Comparison of ENCODE assay signal across 30 cellular contexts in genomic region chr2:212064318-212064717, GRCh38.
"Had no signal": no experiment of that assay in that cellular context is flagged by ENCODE, and none has a peak within 500 bp of the region (broad histone marks: within the 10 kb centered on the region; RNA-seq: fewer than 3 reads in every experiment).

No MANE protein-coding gene starts in this region.

- ATAC-seq: activated CD4-positive, alpha-beta T cell treated with anti-CD3 and anti-CD28 coated beads for 36 hours; activated CD4-positive, CD25-positive, alpha-beta regulatory T cell treated with anti-CD3 and anti-CD28 coated beads, Interleukin-2, amount 50 U/mL, for 24 hours; activated CD8-positive, alpha-beta T cell treated with anti-CD3 and anti-CD28 coated beads, Interleukin-2, amount 10 ng/mL, durations not matched to agents 7 days and 5 days; activated naive CD4-positive, alpha-beta T cell treated with anti-CD3 and anti-CD28 coated beads, Interleukin-2, amount 50 U/mL, for 72 hours; activated T-cell treated with anti-CD3 and anti-CD28 coated beads, Interleukin-2, amount 50 U/mL, for 4 hours; body of pancreas; PC-3 had no signal

- H3K36me3 ChIP-seq: adrenal gland, Peyer's patch, SJSA1 had no signal

- H3K9me3 ChIP-seq: adrenal gland, body of pancreas, Peyer's patch, SJSA1, SK-N-SH had no signal

- H3K4me1 ChIP-seq: adrenal gland, body of pancreas, Peyer's patch, SJSA1 had no signal

- H3K27ac Mint-ChIP-seq: activated CD4-positive, alpha-beta T cell treated with anti-CD3 and anti-CD28 coated beads for 36 hours; activated CD4-positive, alpha-beta T cell treated with anti-CD3 and anti-CD28 coated beads, Interleukin-2, amount 10 ng/mL, durations not matched to agents 7 days and 5 days; activated CD8-positive, alpha-beta T cell treated with anti-CD3 and anti-CD28 coated beads, Interleukin-2, amount 10 ng/mL, durations not matched to agents 7 days and 5 days; activated naive CD4-positive, alpha-beta T cell treated with anti-CD3 and anti-CD28 coated beads for 36 hours; activated naive CD4-positive, alpha-beta T cell treated with anti-CD3 and anti-CD28 coated beads, Interleukin-2, amount 50 U/mL, for 72 hours; activated T-helper 1 cell treated with anti-CD3 and anti-CD28 coated beads, Interleukin-12 subunit alpha, Interleukin-12 subunit beta, Interleukin-2, Interleukin-4 antibody, amounts not matched to agents 30 ng/mL and 10 ng/mL and 1 ng/mL, durations not matched to agents 14 hours and 24 hours and 36 hours; T-helper 1 cell treated with Interleukin-12 subunit alpha and Interleukin-12 subunit beta and Interleukin-4 antibody, amounts not matched to agents 30 μg/mL and 1 μg/mL, for 36 hours; T-helper 2 cell treated with Interferon-gamma antibody and Interleukin-4, amounts not matched to agents 5 μg/mL and 100 μg/mL, for 36 hours had no signal

- H3K27ac ChIP-seq: adrenal gland, body of pancreas, Peyer's patch, SJSA1 had no signal

- H3K9me2 ChIP-seq: SK-N-SH had no signal

- H3K4me2 ChIP-seq: SK-N-SH had no signal

- H3K4me3 ChIP-seq: adrenal gland, body of pancreas, Peyer's patch, SJSA1 had no signal

- H3K9ac ChIP-seq: SK-N-SH had no signal

- H3K4me3 Mint-ChIP-seq: activated CD4-positive, alpha-beta T cell treated with anti-CD3 and anti-CD28 coated beads for 36 hours; activated CD4-positive, alpha-beta T cell treated with anti-CD3 and anti-CD28 coated beads, Interleukin-2, amount 10 ng/mL, durations not matched to agents 7 days and 5 days; activated CD8-positive, alpha-beta T cell treated with anti-CD3 and anti-CD28 coated beads, Interleukin-2, amount 10 ng/mL, durations not matched to agents 7 days and 5 days; activated naive CD4-positive, alpha-beta T cell treated with anti-CD3 and anti-CD28 coated beads for 36 hours; activated T-cell treated with anti-CD3 and anti-CD28 coated beads, Interleukin-2, amount 50 U/mL, for 4 hours; activated T-helper 1 cell treated with anti-CD3 and anti-CD28 coated beads, Interleukin-12 subunit alpha, Interleukin-12 subunit beta, Interleukin-2, Interleukin-4 antibody, amounts not matched to agents 30 ng/mL and 10 ng/mL and 1 ng/mL, durations not matched to agents 14 hours and 24 hours and 36 hours; T-helper 1 cell treated with Interleukin-12 subunit alpha and Interleukin-12 subunit beta and Interleukin-4 antibody, amounts not matched to agents 30 μg/mL and 1 μg/mL, for 36 hours; T-helper 2 cell treated with Interferon-gamma antibody and Interleukin-4, amounts not matched to agents 5 μg/mL and 100 μg/mL, for 36 hours had no signal

- H3K36me3 Mint-ChIP-seq: activated naive CD4-positive, alpha-beta T cell treated with anti-CD3 and anti-CD28 coated beads, Interleukin-2, amount 50 U/mL, for 72 hours had no signal

- H3K27me3 Mint-ChIP-seq: activated CD4-positive, alpha-beta T cell treated with anti-CD3 and anti-CD28 coated beads for 36 hours; activated CD4-positive, alpha-beta T cell treated with anti-CD3 and anti-CD28 coated beads, Interleukin-2, amount 10 ng/mL, durations not matched to agents 7 days and 5 days had no signal

- H3K27me3 ChIP-seq: adrenal gland, body of pancreas, Peyer's patch, SJSA1 had no signal

- H3K4me1 Mint-ChIP-seq: activated CD4-positive, alpha-beta T cell treated with anti-CD3 and anti-CD28 coated beads for 36 hours; activated CD4-positive, alpha-beta T cell treated with anti-CD3 and anti-CD28 coated beads, Interleukin-2, amount 10 ng/mL, durations not matched to agents 7 days and 5 days had no signal

- DNase-seq: activated CD4-positive, alpha-beta T cell treated with anti-CD3 and anti-CD28 coated beads for 36 hours; activated CD4-positive, alpha-beta T cell treated with anti-CD3 and anti-CD28 coated beads, Interleukin-2, amount 10 ng/mL, durations not matched to agents 7 days and 5 days; activated CD4-positive, alpha-beta T cell treated with anti-CD3 and anti-CD28 coated beads, Interleukin-2, amount 50 U/mL, for 48 hours; activated CD8-positive, alpha-beta T cell treated with anti-CD3 and anti-CD28 coated beads, Interleukin-2, amount 10 ng/mL, durations not matched to agents 7 days and 5 days; activated gamma-delta T cell treated with Interleukin-2 at 50 U/mL for 16 hours; activated naive CD4-positive, alpha-beta T cell treated with anti-CD3 and anti-CD28 coated beads for 36 hours; activated T-cell treated with anti-CD3 and anti-CD28 coated beads for 4 hours; activated T-cell treated with anti-CD3 and anti-CD28 coated beads, Interleukin-2, amount 50 U/mL, for 4 hours; adrenal gland; body of pancreas; caudate nucleus; NCI-H1048; NCI-H1105 treated with DMSO at 0.1 percent for 48 hours; NCI-H1436; NCI-H1694 treated with DMSO at 0.1 percent for 48 hours; NCI-H2029; NCI-H510A; NCI-H526; NCI-H774; PC-3; Peyer's patch; RPMI8226; SHP77 treated with DMSO at 0.1 percent for 48 hours; SK-N-SH had no signal

- H3K9me3 Mint-ChIP-seq: activated CD4-positive, alpha-beta T cell treated with anti-CD3 and anti-CD28 coated beads, Interleukin-2, amount 10 ng/mL, durations not matched to agents 7 days and 5 days; activated T-helper 1 cell treated with anti-CD3 and anti-CD28 coated beads, Interleukin-12 subunit alpha, Interleukin-12 subunit beta, Interleukin-2, Interleukin-4 antibody, amounts not matched to agents 30 ng/mL and 10 ng/mL and 1 ng/mL, durations not matched to agents 14 hours and 24 hours and 36 hours had no signal
